Comparison of ENCODE assay signal across 1 cellular context in genomic region chr20:41532935-41533334, GRCh38.
TF ChIP-seq lines count a peak whose summit lies in the region.

No MANE protein-coding gene starts in this region.

TF ChIP-seq in HepG2, 621 proteins besides CTCF, POLR2A, EP300 and RAD21 (continued from another document):
- TF ChIP-seq RNF219 (CRISPR knock-in tag; IDR thresholded peaks at IDR 0.05) (no peak), ZNF350 (CRISPR knock-in tag; IDR thresholded peaks at IDR 0.05; ENCODE audit: borderline replicate concordance, low read depth) (0 out of 2 replicates have a peak, but pooled peaks have one; percentile 30), ZSCAN21 (CRISPR knock-in tag; IDR thresholded peaks at IDR 0.05; ENCODE audit: borderline replicate concordance) (0 out of 2 replicates have a peak, but pooled peaks have one; percentile 17), ZNF639 (CRISPR knock-in tag; conservative IDR thresholded peaks at IDR 0.05) (no peak), ZNF704 (CRISPR knock-in tag; IDR thresholded peaks at IDR 0.05; ENCODE audit: borderline replicate concordance) (no peak), ZNF720 (CRISPR knock-in tag; IDR thresholded peaks at IDR 0.05) (0 out of 2 replicates have a peak, but pooled peaks have one; percentile 28), ZNF550 (CRISPR knock-in tag; IDR thresholded peaks at IDR 0.05; ENCODE audit: borderline replicate concordance) (0 out of 2 replicates have a peak, but pooled peaks have one; percentile 29), ZNF512B (CRISPR knock-in tag; IDR thresholded peaks at IDR 0.05; ENCODE audit: borderline replicate concordance) (0 out of 2 replicates have a peak, but pooled peaks have one; percentile 9), ZNF225 (CRISPR knock-in tag; IDR thresholded peaks at IDR 0.05) (peak; percentile 65; the same call in 1 of the 2 replicates), AFF4 (CRISPR knock-in tag; IDR thresholded peaks at IDR 0.05) (no peak), CREB1 (IDR thresholded peaks at IDR 0.05) (no peak), CREB1 (CRISPR knock-in tag; IDR thresholded peaks at IDR 0.05) (no peak), RNF2 (conservative IDR thresholded peaks at IDR 0.05; ENCODE audit: low read depth) (no peak), RERE (CRISPR knock-in tag; IDR thresholded peaks at IDR 0.05; ENCODE audit: low read depth) (no peak), GABPA (IDR thresholded peaks at IDR 0.05; ENCODE audit: low read depth, low read length) (no peak), GABPA (CRISPR knock-in tag; IDR thresholded peaks at IDR 0.05; ENCODE audit: low read depth) (no peak), CHCHD3 (CRISPR knock-in tag; IDR thresholded peaks at IDR 0.05) (no peak), MAFF (IDR thresholded peaks at IDR 0.05; ENCODE audit: low read depth, low read length) (no peak), CSRNP2 (CRISPR knock-in tag; conservative IDR thresholded peaks at IDR 0.05; ENCODE audit: low read depth) (no peak), CEBPG (CRISPR knock-in tag; IDR thresholded peaks at IDR 0.05) (no peak), ZNF790 (CRISPR knock-in tag; IDR thresholded peaks at IDR 0.05; ENCODE audit: borderline replicate concordance) (no peak), ZNF724P (CRISPR knock-in tag; IDR thresholded peaks at IDR 0.05; ENCODE audit: borderline replicate concordance) (no peak), JARID2 (CRISPR knock-in tag; IDR thresholded peaks at IDR 0.05; ENCODE audit: insufficient replicate concordance) (no peak), ATM (IDR thresholded peaks at IDR 0.05; ENCODE audit: borderline replicate concordance) (no peak), MNT (IDR thresholded peaks at IDR 0.05) (no peak), ATAD3A (CRISPR knock-in tag; IDR thresholded peaks at IDR 0.05) (no peak), FOXA1 (IDR thresholded peaks at IDR 0.05) (no peak), FOXA1 (CRISPR knock-in tag; IDR thresholded peaks at IDR 0.05) (no peak), ZNF251 (CRISPR knock-in tag; IDR thresholded peaks at IDR 0.05) (no peak), ZNF878 (CRISPR knock-in tag; IDR thresholded peaks at IDR 0.05) (no peak), NFRKB (IDR thresholded peaks at IDR 0.05) (no peak), ZNF784 (CRISPR knock-in tag; IDR thresholded peaks at IDR 0.05; ENCODE audit: borderline replicate concordance) (no peak), MBNL3 (CRISPR knock-in tag; conservative IDR thresholded peaks at IDR 0.05) (no peak), KDM5B (CRISPR knock-in tag; IDR thresholded peaks at IDR 0.05; ENCODE audit: borderline replicate concordance) (peak; percentile 35; the same call in 1 of the 2 replicates), SNAPC2 (CRISPR knock-in tag; IDR thresholded peaks at IDR 0.05) (no peak), ZBTB20 (CRISPR knock-in tag; IDR thresholded peaks at IDR 0.05; ENCODE audit: borderline replicate concordance, low read depth) (0 out of 2 replicates have a peak, but pooled peaks have one; percentile 3), REL (CRISPR knock-in tag; conservative IDR thresholded peaks at IDR 0.05) (no peak)
